Comparison of ENCODE assay signal across 1 cellular context in the genomic region with DNA sequence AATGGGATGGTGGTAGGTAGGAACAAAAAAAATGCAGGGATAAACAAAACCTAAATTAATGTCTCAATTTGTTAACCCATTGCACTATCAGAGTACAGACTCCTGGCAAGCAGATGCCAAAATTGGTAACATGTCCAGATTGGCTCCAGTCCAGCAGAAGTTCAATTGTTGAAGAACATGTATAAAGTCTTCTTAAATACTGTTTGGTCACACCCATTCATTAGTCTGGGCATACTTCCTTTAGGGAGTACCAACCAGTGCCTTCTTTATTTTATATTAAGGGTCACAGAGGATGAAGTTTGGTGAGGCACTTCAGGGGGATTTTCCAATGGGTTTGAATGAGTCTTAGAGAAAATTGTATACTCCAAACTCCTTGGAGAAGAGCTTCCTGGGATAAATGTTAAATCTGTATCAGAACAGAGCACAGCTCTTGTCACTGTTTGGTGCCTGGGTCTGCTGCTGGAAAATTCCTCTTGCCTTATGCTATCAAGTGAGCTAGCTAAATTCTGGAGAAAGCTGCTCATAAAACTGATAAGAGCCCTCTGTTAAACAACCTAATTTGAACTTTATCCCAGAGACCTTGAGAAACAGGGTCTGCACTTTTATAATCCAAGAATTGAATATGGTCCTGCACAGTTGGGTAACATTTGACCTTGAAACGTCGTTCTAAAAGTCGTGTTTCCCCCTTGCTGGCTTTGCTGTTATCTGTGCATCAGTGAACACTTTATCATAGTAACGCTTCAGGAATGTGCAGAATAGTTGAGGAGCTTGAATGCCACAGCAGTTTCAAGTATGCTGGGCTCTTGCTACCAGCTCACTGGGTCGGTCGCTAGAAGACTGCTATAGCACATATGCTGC.
TF ChIP-seq lines count a peak whose summit lies in the region.

No MANE protein-coding gene starts in this region.

TF ChIP-seq in SK-N-SH treated with all-trans-retinoic acid at 6 μM for 48 hours, 23 proteins besides CTCF, POLR2A, EP300 and RAD21 (continued from another document):
- TF ChIP-seq, protein P1, sequence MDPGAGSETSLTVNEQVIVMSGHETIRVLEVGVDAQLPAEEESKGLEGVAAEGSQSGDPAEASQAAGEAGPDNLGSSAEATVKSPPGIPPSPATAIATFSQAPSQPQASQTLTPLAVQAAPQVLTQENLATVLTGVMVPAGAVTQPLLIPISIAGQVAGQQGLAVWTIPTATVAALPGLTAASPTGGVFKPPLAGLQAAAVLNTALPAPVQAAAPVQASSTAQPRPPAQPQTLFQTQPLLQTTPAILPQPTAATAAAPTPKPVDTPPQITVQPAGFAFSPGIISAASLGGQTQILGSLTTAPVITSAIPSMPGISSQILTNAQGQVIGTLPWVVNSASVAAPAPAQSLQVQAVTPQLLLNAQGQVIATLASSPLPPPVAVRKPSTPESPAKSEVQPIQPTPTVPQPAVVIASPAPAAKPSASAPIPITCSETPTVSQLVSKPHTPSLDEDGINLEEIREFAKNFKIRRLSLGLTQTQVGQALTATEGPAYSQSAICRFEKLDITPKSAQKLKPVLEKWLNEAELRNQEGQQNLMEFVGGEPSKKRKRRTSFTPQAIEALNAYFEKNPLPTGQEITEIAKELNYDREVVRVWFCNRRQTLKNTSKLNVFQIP (CRISPR knock-in tag; IDR thresholded peaks at IDR 0.05; ENCODE audit: borderline replicate concordance, low read depth) = no peak
- TF ChIP-seq ZNF70 (CRISPR knock-in tag; IDR thresholded peaks at IDR 0.05) = no peak
- no peak for TF ChIP-seq PATZ1 (CRISPR knock-in tag; IDR thresholded peaks at IDR 0.05; ENCODE audit: borderline replicate concordance)
- TF ChIP-seq GLIS3 (CRISPR knock-in tag; IDR thresholded peaks at IDR 0.05) = no peak
- peak; percentile 70 for TF ChIP-seq ISL1 (CRISPR knock-in tag; IDR thresholded peaks at IDR 0.05)
- no peak for TF ChIP-seq ZNF565 (CRISPR knock-in tag; conservative IDR thresholded peaks at IDR 0.05; ENCODE audit: low read depth)
